20 cellular contexts compared by ENCODE assay signal in genomic region chr20:34260208-34260942, GRCh38. TPM values are rescaled to one million over a fixed set of nuclear protein-coding genes. Genes with fewer than 3 reads are reported as not detected.
A peak's percentile ranks its signal among the peaks of the same experiment; 100 is the strongest.
DNase-seq lines count a peak whose midpoint lies in the region; ATAC-seq, FAIRE-seq and TF ChIP-seq lines count a peak whose summit lies in the region.
"Had no signal": no experiment of that assay in that cellular context is flagged by ENCODE, and none has a peak within 500 bp of the region (broad histone marks: within the 10 kb centered on the region; RNA-seq: fewer than 3 reads in every experiment).

No MANE protein-coding gene starts in this region.

- FAIRE-seq in A549 (lab: Jason Lieb, UNC) (no peak), H1 (lab: Jason Lieb, UNC) (no peak)
- FAIRE-seq: RCC 7860 had no signal

- H3K23me2 ChIP-seq in H1 (ENCODE audit: low read depth, low read length) = no peaks in the 10 kb centered on the region

- H3K9ac ChIP-seq in H1 (replicated peaks in 1 of 4; ENCODE audit: extremely low read depth in 1 of 4, low read depth in 3 of 4, low read length in 3 of 4) = no peak overlapping the region
- H3K9ac ChIP-seq: BLaER1 had no signal

- H3K23ac ChIP-seq in H1 (ENCODE audit: insufficient read length) = no peak overlapping the region

- H3K14ac ChIP-seq in H1 (ENCODE audit: insufficient read length) = no peak overlapping the region

- CTCF ChIA-PET in A549 (lab: Yijun Ruan, JAX) (interaction anchor here (0.6 to 1.8 kb wide), 8 partner anchors 13 to 1529 kb away, joined by 3 to 7 read pairs (median 3); no protein-coding TSS in a partner anchor), H1 (lab: Charles Lee; ENCODE audit: partially characterized antibody) (interaction anchor here (1.0 to 2.1 kb wide), 7 partner anchors 8 to 270 kb away, joined by 3 to 8 read pairs (median 4); no protein-coding TSS in a partner anchor)

- intact Hi-C loops in spleen (cut with DNase I; ENCODE audit: low total_unique reads) = no loop called here

- no peaks in the 10 kb centered on the region for H3K36me3 Mint-ChIP-seq in nephron progenitor cell (ENCODE audit: low read depth)
- H3K36me3 Mint-ChIP-seq: CD4-positive, alpha-beta memory T cell had no signal

- WGBS in A549 (ENCODE audit: missing lambda C conversion rate) = 94% methylated on average over 5 of the region's 5 CpGs
- WGBS in H1 (ENCODE audit: extremely low coverage in 1 of 2, insufficient coverage in 1 of 2, insufficient read length in 1 of 2, insufficient replicate concordance in 2 of 2, low coverage in 1 of 2, low lambda C conversion rate in 2 of 2, missing lambda C conversion rate in 1 of 2), 2 experiments = 89% methylated on average over 5 of the region's 5 CpGs; no CpG with 5 or more reads in 1 of the 2 experiments
- WGBS in spleen, 5 donors = 89 to 93% (median 92%) methylated on average over 5 of the region's 5 CpGs

- H3K27ac Mint-ChIP-seq in nephron progenitor cell = peak overlapping the region; percentile 74
- H3K27ac Mint-ChIP-seq: CD4-positive, alpha-beta memory T cell; GM23338 had no signal

- ATAC-seq in A549 = 0 out of 6 replicates have a peak, but pooled peaks have one; percentile 10 to 14
- peak; percentile 4; the same call in 1 of the 3 replicates for ATAC-seq in RWPE2 (ENCODE audit: low read depth)
- no peak for ATAC-seq in HG03045 (IDR thresholded peaks at IDR 0.05; ENCODE audit: unreplicated experiment)
- ATAC-seq: GM23338 had no signal

- H3K9me3 Mint-ChIP-seq in nephron progenitor cell = no peaks in the 10 kb centered on the region
- H3K9me3 Mint-ChIP-seq: CD4-positive, alpha-beta memory T cell; GM23338 had no signal

- DNase-seq in A549 (ENCODE audit: low read depth in 1 of 2, low spot score in 1 of 2) (no peak), RWPE2 (ENCODE audit: low spot score) (no peak), H1 (ENCODE audit: low read depth in 1 of 2, low spot score in 2 of 2) (no peak), nephron progenitor cell (no peak), spleen (no peak), NCI-H345 treated with DMSO at 0.1 percent for 48 hours (lab: John Stamatoyannopoulos, UW; ENCODE audit: unreplicated experiment) (no peak)
- DNase-seq: CD4-positive, alpha-beta memory T cell; DMS153; GF-D8; KG1; NCI-H1105 treated with DMSO at 0.1 percent for 48 hours; NCI-H1694 treated with DMSO at 0.1 percent for 48 hours; NCI-H510A treated with DMSO at 0.1 percent for 48 hours; NCI-H774; SHP77 had no signal

- H4K91ac ChIP-seq in H1 (replicated peaks; ENCODE audit: insufficient read length, low read length) = no peak overlapping the region

- no peak overlapping the region for H3K4me3 Mint-ChIP-seq in nephron progenitor cell
- H3K4me3 Mint-ChIP-seq: CD4-positive, alpha-beta memory T cell; GM23338 had no signal

- no peaks in the 10 kb centered on the region for H3K27me3 Mint-ChIP-seq in nephron progenitor cell (ENCODE audit: low read depth, poor library complexity)

- TF ChIP-seq POLR2A in A549 (IDR thresholded peaks at IDR 0.05; ENCODE audit: low read length) (no peak), H1 (IDR thresholded peaks at IDR 0.05; ENCODE audit: control extremely low read depth in 1 of 2, low read depth in 2 of 2, low read length in 2 of 2) (no peak), spleen (IDR thresholded peaks at IDR 0.05) (no peak)

- no peaks in the 10 kb centered on the region for H4K20me1 ChIP-seq in H1 (replicated peaks in 1 of 2; ENCODE audit: control insufficient read depth in 1 of 2, insufficient read depth in 2 of 2, low read length in 2 of 2)
- H4K20me1 ChIP-seq: BLaER1 had no signal

- no peak overlapping the region for H2BK20ac ChIP-seq in H1 (ENCODE audit: low read length)

- H3K56ac ChIP-seq in H1 (replicated peaks; ENCODE audit: insufficient read length, low read depth, low read length) = no peak overlapping the region

- H3K36me3 ChIP-seq in RWPE2 (ENCODE audit: low read depth) (no peaks in the 10 kb centered on the region), H1 (ENCODE audit: control insufficient read depth in 2 of 4, insufficient read depth in 4 of 4, low read length in 3 of 4) (no peaks in the 10 kb centered on the region), spleen (no peaks in the 10 kb centered on the region)
- H3K36me3 ChIP-seq: BLaER1 had no signal

- H3K4me2 ChIP-seq in A549 = no peak overlapping the region
- no peak overlapping the region for H3K4me2 ChIP-seq in H1 (ENCODE audit: insufficient read depth in 1 of 2, low read depth in 2 of 2, low read length in 2 of 2)
- H3K4me2 ChIP-seq: BLaER1, GM23338 had no signal

- no peak overlapping the region for H2AFZ ChIP-seq in H1 (ENCODE audit: low read length)
- H2AFZ ChIP-seq: GM23338 had no signal

- no peak overlapping the region for H2BK5ac ChIP-seq in H1 (ENCODE audit: low read depth, low read length)

- POLR2A ChIA-PET in A549 (lab: Yijun Ruan, JAX) (no interaction called here), H1 (lab: Charles Lee; ENCODE audit: partially characterized antibody) (interaction anchor here (0.6 to 1.6 kb wide), 2 partner anchors 41 to 655 kb away, joined by 3 to 5 read pairs; no protein-coding TSS in a partner anchor)

- no peak overlapping the region for H3K18ac ChIP-seq in H1 (ENCODE audit: extremely low read depth, low read length)

- H2BK15ac ChIP-seq in H1 (ENCODE audit: low read length) = no peak overlapping the region

- peaks cover 43% of the 10 kb centered on the region for H3K4me1 Mint-ChIP-seq in nephron progenitor cell
- H3K4me1 Mint-ChIP-seq: CD4-positive, alpha-beta memory T cell had no signal

- no peaks in the 10 kb centered on the region for H3K79me2 ChIP-seq in H1 (ENCODE audit: control insufficient read depth in 1 of 2, insufficient read depth in 2 of 2, low read length in 2 of 2)

- 0 out of 2 replicates have a peak overlapping the region, but pooled peaks have one; percentile 39 for H2AK5ac ChIP-seq in H1 (ENCODE audit: low read depth, low read length)

- TF ChIP-seq RAD21 in A549 (conservative IDR thresholded peaks at IDR 0.05 in 1 of 2, IDR thresholded peaks at IDR 0.05 in 1 of 2) (no peak), H1 (IDR thresholded peaks at IDR 0.05 in 1 of 2, conservative IDR thresholded peaks at IDR 0.05 in 1 of 2; ENCODE audit: low read depth in 2 of 2, low read length in 2 of 2) (no peak)

- no peak for TF ChIP-seq EP300 in A549 (IDR thresholded peaks at IDR 0.05)
- no peak for TF ChIP-seq EP300 in H1 (IDR thresholded peaks at IDR 0.05; ENCODE audit: borderline replicate concordance in 1 of 2, low read depth in 2 of 2, low read length in 2 of 2)

- H3K4me1 ChIP-seq in A549 (no peaks in the 10 kb centered on the region), RWPE2 (ENCODE audit: insufficient read depth, poor library complexity, severe bottlenecking) (no peaks in the 10 kb centered on the region), H1 (replicated peaks in 1 of 4; ENCODE audit: control insufficient read depth in 3 of 4, insufficient read depth in 4 of 4, low read length in 3 of 4) (no peaks in the 10 kb centered on the region; a peak in 1 of 7 replicates), spleen (peaks cover 0 to 16% (median 7%) of the 10 kb centered on the region in 6 donors)

- H4K8ac ChIP-seq in H1 (ENCODE audit: extremely low read depth, insufficient read depth, low read length) = no peak overlapping the region

- H3K4me3 ChIP-seq in A549 = no peak overlapping the region
- no peak overlapping the region for H3K4me3 ChIP-seq in RWPE2 (ENCODE audit: severe bottlenecking)
- H3K4me3 ChIP-seq in H1 (ENCODE audit: extremely low read depth in 1 of 4, insufficient read depth in 2 of 4, low read depth in 3 of 4, low read length in 4 of 4) = no peak overlapping the region
- H3K4me3 ChIP-seq in spleen = no peak overlapping the region
- H3K4me3 ChIP-seq: BLaER1, GM23338 had no signal

- H3K27ac ChIP-seq in A549 = no peak overlapping the region
- no peak overlapping the region for H3K27ac ChIP-seq in RWPE2 (ENCODE audit: poor library complexity, severe bottlenecking)
- H3K27ac ChIP-seq in H1 (ENCODE audit: low read depth, low read length) = no peak overlapping the region
- H3K27ac ChIP-seq in spleen = no peak overlapping the region
- H3K27ac ChIP-seq: BLaER1 had no signal

- no peak overlapping the region for H2BK12ac ChIP-seq in H1 (ENCODE audit: low read depth, low read length)

- H3K27me3 ChIP-seq in RWPE2 (ENCODE audit: insufficient read depth, poor library complexity, severe bottlenecking) = no peaks in the 10 kb centered on the region
- H3K27me3 ChIP-seq in H1 (replicated peaks in 1 of 4; ENCODE audit: control insufficient read depth in 3 of 4, extremely low read depth in 1 of 4, insufficient read depth in 3 of 4, low read length in 3 of 4) = no peaks in the 10 kb centered on the region
- no peaks in the 10 kb centered on the region for H3K27me3 ChIP-seq in spleen (replicated peaks in 1 of 7)
- H3K27me3 ChIP-seq: BLaER1 had no signal

- no peak overlapping the region for H2BK120ac ChIP-seq in H1 (replicated peaks; ENCODE audit: low read depth, low read length)

- no peaks in the 10 kb centered on the region for H3K9me3 ChIP-seq in A549
- H3K9me3 ChIP-seq in RWPE2 (ENCODE audit: severe bottlenecking) = no peaks in the 10 kb centered on the region
- H3K9me3 ChIP-seq in H1 (ENCODE audit: insufficient read depth in 2 of 2, low read depth in 1 of 2, low read length in 1 of 2) = no peaks in the 10 kb centered on the region
- no peaks in the 10 kb centered on the region for H3K9me3 ChIP-seq in spleen
- H3K9me3 ChIP-seq: BLaER1 had no signal

- H4K5ac ChIP-seq in H1 (ENCODE audit: insufficient read length, low read depth, low read length) = no peak overlapping the region

- no peak overlapping the region for H3K4ac ChIP-seq in H1 (replicated peaks; ENCODE audit: insufficient read length, low read depth, low read length)

- H3K79me1 ChIP-seq in H1 (ENCODE audit: low read depth, low read length) = no peaks in the 10 kb centered on the region

- TF ChIP-seq CTCF in A549 (IDR thresholded peaks at IDR 0.05) (no peak), RWPE2 (IDR thresholded peaks at IDR 0.05; ENCODE audit: poor library complexity, severe bottlenecking) (no peak), H1 (IDR thresholded peaks at IDR 0.05; ENCODE audit: control extremely low read depth in 1 of 3, insufficient read depth in 1 of 3, low read depth in 1 of 3, low read length in 3 of 3) (no peak), nephron progenitor cell (IDR thresholded peaks at IDR 0.05) (no peak), spleen (IDR thresholded peaks at IDR 0.05 in 8 of 11, conservative IDR thresholded peaks at IDR 0.05 in 3 of 11) (no peak)

RNA-seq across cellular contexts. Expression of gene ASIP, which starts 19.2 kb away (rescaled TPM):
- polyA plus RNA-seq in A549 (2011; rRNA removed) (not detected in 2 replicates), A549 (2017; fragmentation: RNase III; extraction: RNeasy Plus Mini Kit Qiagen cat#74134 plus additional on column Dnase treatment) (not detected in 3 replicates), H1 (2011; rRNA removed) (not detected in 2 replicates), spleen (1 to 10 TPM in 2 of 3 donors, under 1 TPM in 1; 0.63 to 2.7 (median 1.7) TPM)
- not detected in 2 replicates for polyA plus RNA-seq in A549 (2012; cell fraction: cytosol; rRNA removed)
- polyA plus RNA-seq in A549 (2012; cell fraction: nucleus; rRNA removed) = not detected in 2 replicates
- not detected in 2 replicates for polyA minus RNA-seq in A549 (2011; rRNA and poly(A)+ RNA removed)
- not detected in 2 replicates for total RNA-seq in H1 (2021; fragmentation: NEBNext Ultra II Directional; extraction: Animal tissue kit (Norgen Biotek cat#: 25700))
- polyA plus RNA-seq in H1 (2011; cell fraction: cytosol; rRNA removed) = not detected
- not detected for polyA plus RNA-seq in H1 (2011; cell fraction: nucleus; rRNA removed)
- polyA plus RNA-seq in H1 (2012, experiment 1 of 2) = not detected in 4 replicates
- polyA plus RNA-seq in H1 (2012, experiment 2 of 2) = not detected
- polyA plus RNA-seq in H1 (2013, experiment 1 of 2) = not detected
- not detected for polyA plus RNA-seq in H1 (2013, experiment 2 of 2)
- polyA minus RNA-seq in H1 (2011; rRNA and poly(A)+ RNA removed) = not detected in 2 replicates
- polyA minus RNA-seq in H1 (2011; cell fraction: cytosol; rRNA and poly(A)+ RNA removed) = not detected
- not detected for polyA minus RNA-seq in H1 (2011; cell fraction: nucleus; rRNA and poly(A)+ RNA removed)
- not detected for total RNA-seq in spleen
- total RNA-seq: A172; CD4-positive, alpha-beta memory T cell; GM23338 had no signal
- polyA plus RNA-seq: CD4-positive, alpha-beta memory T cell; GM23338 had no signal

RNA-seq across cellular contexts. Expression of gene AHCY, which starts 42.8 kb away (rescaled TPM):
- 274 and 278 TPM in 2 replicates for polyA plus RNA-seq in A549 (2011; rRNA removed)
- 368 and 436 TPM in 2 replicates for polyA plus RNA-seq in A549 (2012; cell fraction: cytosol; rRNA removed)
- polyA plus RNA-seq in A549 (2012; cell fraction: nucleus; rRNA removed) = 473 and 534 TPM in 2 replicates
- polyA plus RNA-seq in A549 (2017; fragmentation: RNase III; extraction: RNeasy Plus Mini Kit Qiagen cat#74134 plus additional on column Dnase treatment) = 282 to 314 TPM (median 290 TPM) in 3 replicates
- polyA minus RNA-seq in A549 (2011; rRNA and poly(A)+ RNA removed) = 585 and 594 TPM in 2 replicates
- total RNA-seq in H1 (2021; fragmentation: NEBNext Ultra II Directional; extraction: Animal tissue kit (Norgen Biotek cat#: 25700)) = 404 and 414 TPM in 2 replicates
- 638 and 688 TPM in 2 replicates for polyA plus RNA-seq in H1 (2011; rRNA removed)
- polyA plus RNA-seq in H1 (2011; cell fraction: cytosol; rRNA removed) = 622 TPM
- 664 TPM for polyA plus RNA-seq in H1 (2011; cell fraction: nucleus; rRNA removed)
- 355 to 467 TPM (median 460 TPM) in 4 replicates for polyA plus RNA-seq in H1 (2012, experiment 1 of 2)
- 668 TPM for polyA plus RNA-seq in H1 (2012, experiment 2 of 2)
- 249 TPM for polyA plus RNA-seq in H1 (2013, experiment 1 of 2)
- 250 TPM for polyA plus RNA-seq in H1 (2013, experiment 2 of 2)
- 889 and 910 TPM in 2 replicates for polyA minus RNA-seq in H1 (2011; rRNA and poly(A)+ RNA removed)
- polyA minus RNA-seq in H1 (2011; cell fraction: cytosol; rRNA and poly(A)+ RNA removed) = 394 TPM
- polyA minus RNA-seq in H1 (2011; cell fraction: nucleus; rRNA and poly(A)+ RNA removed) = 315 TPM
- 10 to 100 TPM; 35.0 to 56.0 (median 46.3) TPM for total RNA-seq in spleen
- polyA plus RNA-seq in spleen = 10 to 100 TPM; 45.9 to 67.1 (median 55.2) TPM
